ENCODE assay signal across 1 cellular context in the genomic region with DNA sequence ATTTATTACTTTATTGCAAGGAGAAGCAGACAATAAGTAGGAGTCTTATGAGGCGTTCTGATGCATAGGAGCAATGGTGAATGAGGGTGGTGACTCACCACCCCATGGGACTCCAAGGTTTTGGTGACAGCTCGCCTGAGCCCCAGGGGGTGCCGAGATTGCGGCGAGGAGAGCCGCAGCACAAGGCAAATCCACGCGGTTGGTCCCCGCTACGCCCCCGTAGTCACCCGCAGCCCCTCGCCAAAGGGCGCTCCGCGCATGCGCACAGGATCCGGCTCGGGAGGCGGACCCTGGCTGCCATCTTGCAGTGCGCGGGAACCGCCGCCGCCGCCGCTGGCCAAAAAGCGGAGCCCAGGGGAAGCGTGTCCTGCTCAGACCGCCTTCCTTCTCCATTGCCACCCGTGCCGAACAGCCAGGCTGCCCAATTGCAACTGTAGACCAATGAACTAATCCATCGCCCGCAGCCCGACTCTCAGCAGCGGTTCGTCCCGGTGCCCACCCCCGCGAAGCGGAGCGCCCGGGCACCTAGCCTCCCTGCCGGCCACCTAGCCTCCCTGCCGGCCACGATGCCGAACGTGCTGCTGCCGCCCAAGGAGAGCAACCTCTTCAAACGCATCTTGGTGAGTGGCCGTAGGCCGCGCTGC.
TF ChIP-seq lines count a peak whose summit lies in the region.

A gene (plus strand): TSS at position 305 of the 644 bp plus-strand sequence. CDS start 262 bp downstream, at position 567.

TF ChIP-seq in A549, 52 proteins besides CTCF, POLR2A, EP300 and RAD21 (continued from another document):
- TF ChIP-seq, protein P1, sequence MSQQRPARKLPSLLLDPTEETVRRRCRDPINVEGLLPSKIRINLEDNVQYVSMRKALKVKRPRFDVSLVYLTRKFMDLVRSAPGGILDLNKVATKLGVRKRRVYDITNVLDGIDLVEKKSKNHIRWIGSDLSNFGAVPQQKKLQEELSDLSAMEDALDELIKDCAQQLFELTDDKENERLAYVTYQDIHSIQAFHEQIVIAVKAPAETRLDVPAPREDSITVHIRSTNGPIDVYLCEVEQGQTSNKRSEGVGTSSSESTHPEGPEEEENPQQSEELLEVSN (IDR thresholded peaks at IDR 0.05; ENCODE audit: borderline replicate concordance, low read depth): 0 out of 2 replicates have a peak, but pooled peaks have one; percentile 37
- TF ChIP-seq EHF (CRISPR knock-in tag; IDR thresholded peaks at IDR 0.05): no peak
- TF ChIP-seq CEBPB (IDR thresholded peaks at IDR 0.05): peak in 1 of 2 experiments; percentile 4; a peak in 1 of 4 replicates
- TF ChIP-seq JUN (IDR thresholded peaks at IDR 0.05): peak in 1 of 2 experiments; percentile 57; a peak in 3 of 5 replicates
- TF ChIP-seq HEYL (CRISPR knock-in tag; IDR thresholded peaks at IDR 0.05): no peak
